In the genomic region with DNA sequence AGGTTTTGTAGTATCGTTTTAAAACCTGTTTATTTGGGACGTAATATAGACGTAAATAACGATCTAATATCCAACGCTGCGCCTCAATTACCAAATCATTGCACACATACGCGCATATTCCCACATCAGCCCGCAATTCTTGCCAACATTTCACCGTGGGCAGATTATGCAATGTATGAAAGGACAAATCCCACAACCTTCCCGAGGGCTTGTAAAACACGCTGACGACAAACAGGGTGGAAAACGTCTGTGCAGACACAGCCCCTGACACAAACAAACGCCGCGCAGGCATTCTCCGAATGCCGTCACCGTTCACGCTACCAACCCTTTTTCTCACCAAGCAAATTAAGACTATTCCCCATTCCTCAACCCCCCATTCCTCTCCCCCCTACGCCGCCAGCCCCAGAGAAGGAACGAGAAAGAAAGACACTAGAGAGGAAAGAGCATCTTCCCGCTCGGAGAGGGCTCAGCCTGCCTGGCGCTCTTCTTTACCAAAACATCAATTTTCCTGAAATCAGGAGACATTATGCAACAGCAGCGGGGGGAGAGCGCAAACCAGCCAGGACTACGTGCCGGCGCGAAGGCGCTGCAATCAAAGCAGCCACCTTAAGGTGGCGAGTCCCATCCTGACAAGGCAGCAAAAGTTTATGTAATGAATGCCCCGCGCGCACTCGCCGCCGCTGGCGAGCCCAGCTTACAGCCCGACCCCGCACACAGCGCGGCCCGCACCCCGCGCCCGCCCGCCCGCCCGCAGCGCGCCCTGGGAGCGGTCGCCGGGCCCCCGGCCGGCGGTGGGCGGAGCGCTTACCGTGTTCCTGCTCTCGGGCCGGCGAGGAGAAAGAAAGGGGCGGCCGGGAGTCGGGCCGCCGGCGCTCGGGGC, we compare ENCODE assay signal across 8 cellular contexts. TPM values are rescaled to one million over a fixed set of nuclear protein-coding genes. Genes with fewer than 3 reads are reported as not detected.
DNase-seq lines count a peak whose midpoint lies in the region; ATAC-seq lines count a peak whose summit lies in the region.

No MANE protein-coding gene starts in this region.

- H3K4me3 ChIP-seq in endocrine pancreas (ENCODE audit: control insufficient read depth, insufficient read depth, low read length): peak overlapping the region; percentile 99
- H3K4me3 ChIP-seq in mesendoderm (ENCODE audit: low read length): peak overlapping the region; percentile 59

- H3K27me3 Mint-ChIP-seq in stimulated activated naive B cell treated with anti-CD40 and anti-IgM and Interleukin-4, amounts not matched to agents 10 μg/mL and 1 μg/mL and 100 μg/mL, for 72 hours: no peaks in the 10 kb centered on the region

- intact Hi-C loops in Right ventricle myocardium inferior (cut with DNase I) (loop anchor here (2.0 to 5.0 kb wide), 4 partner anchors 59 to 502 kb away; no protein-coding TSS in a partner anchor), cardiac septum (cut with DNase I) (loop anchor here (1.0 to 10.0 kb wide), 4 partner anchors 59 to 386 kb away; no protein-coding TSS in a partner anchor)

- H3K4ac ChIP-seq in mesendoderm (ENCODE audit: low read depth, low read length): peak overlapping the region; percentile 84

- no peak overlapping the region for H3K23ac ChIP-seq in mesendoderm (ENCODE audit: low read length)

- peak overlapping the region; percentile 97 for H3K9ac ChIP-seq in endocrine pancreas (ENCODE audit: control insufficient read depth, insufficient read depth, low read length)
- H3K9ac ChIP-seq in mesendoderm (ENCODE audit: low read length): peak overlapping the region; percentile 65

- H3K9me3 Mint-ChIP-seq in stimulated activated naive B cell treated with anti-CD40 and anti-IgM and Interleukin-4, amounts not matched to agents 10 μg/mL and 1 μg/mL and 100 μg/mL, for 72 hours: no peaks in the 10 kb centered on the region

- no peak overlapping the region for H2BK5ac ChIP-seq in mesendoderm (ENCODE audit: low read length)

- H3K18ac ChIP-seq in mesendoderm (ENCODE audit: low read length): peak overlapping the region; percentile 94

- peak overlapping the region; percentile 86 for H3K56ac ChIP-seq in mesendoderm (ENCODE audit: low read length)

- no peak overlapping the region for H4K8ac ChIP-seq in mesendoderm (ENCODE audit: low read depth, low read length)

- peaks cover 20% of the 10 kb centered on the region for H3K79me2 ChIP-seq in mesendoderm (ENCODE audit: control insufficient read depth, insufficient read depth, low read length)

- H3K4me1 Mint-ChIP-seq in stimulated activated naive B cell treated with anti-CD40 and anti-IgM and Interleukin-4, amounts not matched to agents 10 μg/mL and 1 μg/mL and 100 μg/mL, for 72 hours: peaks cover 44 to 61% of the 10 kb centered on the region in 2 donors

- DNase-seq in Right ventricle myocardium inferior (ENCODE audit: missing footprints) (peak; percentile 82), cardiac septum (ENCODE audit: low spot score) (no peak), NCI-H226 (peak; percentile 50), mesendoderm (peak; percentile 77)
- DNase-seq in activated CD8-positive, alpha-beta memory T cell treated with anti-CD3 and anti-CD28 coated beads, Interleukin-2, amount 50 U/mL, for 4 hours: peak; percentile 60
- peak; percentile 27 for DNase-seq in stimulated activated naive B cell treated with anti-CD40 and anti-IgM and Interleukin-4, amounts not matched to agents 10 μg/mL and 1 μg/mL and 100 μg/mL, for 72 hours

- H3K79me1 ChIP-seq in mesendoderm (ENCODE audit: low read length): peaks cover 17% of the 10 kb centered on the region

- H2BK15ac ChIP-seq in mesendoderm (replicated peaks; ENCODE audit: low read depth): no peak overlapping the region

- H3K4me2 ChIP-seq in mesendoderm (ENCODE audit: low read length): peak overlapping the region; percentile 97

- no peak overlapping the region for H3K27ac ChIP-seq in mesendoderm (ENCODE audit: low read depth, low read length)

- no peaks in the 10 kb centered on the region for H3K9me3 ChIP-seq in endocrine pancreas (ENCODE audit: control insufficient read depth, low read length)

- H3K36me3 Mint-ChIP-seq in stimulated activated naive B cell treated with anti-CD40 and anti-IgM and Interleukin-4, amounts not matched to agents 10 μg/mL and 1 μg/mL and 100 μg/mL, for 72 hours: peaks cover 27 to 44% of the 10 kb centered on the region in 2 donors

- peak overlapping the region; percentile 100 for H3K4me3 Mint-ChIP-seq in stimulated activated naive B cell treated with anti-CD40 and anti-IgM and Interleukin-4, amounts not matched to agents 10 μg/mL and 1 μg/mL and 100 μg/mL, for 72 hours

- H3K27me3 ChIP-seq in endocrine pancreas (ENCODE audit: control insufficient read depth, insufficient read depth, low read length) (no peaks in the 10 kb centered on the region), mesendoderm (ENCODE audit: insufficient read depth, low read length, poor library complexity) (no peaks in the 10 kb centered on the region)

- H2BK120ac ChIP-seq in mesendoderm (ENCODE audit: low read depth, low read length): no peak overlapping the region

- H4K5ac ChIP-seq in mesendoderm (ENCODE audit: low read length): no peak overlapping the region

- H3K36me3 ChIP-seq in endocrine pancreas (ENCODE audit: control insufficient read depth, insufficient read depth, low read length) (no peaks in the 10 kb centered on the region), mesendoderm (ENCODE audit: control insufficient read depth, insufficient read depth, low read length) (no peaks in the 10 kb centered on the region)

- WGBS in mesendoderm (ENCODE audit: extremely low coverage, insufficient coverage, low lambda C conversion rate): no CpG with 5 or more reads among the region's 74 CpGs

- H2AK5ac ChIP-seq in mesendoderm (ENCODE audit: low read length): no peak overlapping the region

- peak overlapping the region; percentile 98 for H3K27ac Mint-ChIP-seq in stimulated activated naive B cell treated with anti-CD40 and anti-IgM and Interleukin-4, amounts not matched to agents 10 μg/mL and 1 μg/mL and 100 μg/mL, for 72 hours

- H3K4me1 ChIP-seq in endocrine pancreas (ENCODE audit: control insufficient read depth, insufficient read depth, low read length): peaks cover 11% of the 10 kb centered on the region
- peaks cover 14% of the 10 kb centered on the region for H3K4me1 ChIP-seq in mesendoderm (ENCODE audit: control insufficient read depth, low read depth, low read length)

- ATAC-seq in Right ventricle myocardium inferior (peak; percentile 29), HG02938 (IDR thresholded peaks at IDR 0.05; ENCODE audit: unreplicated experiment) (peak; percentile 48)
- ATAC-seq in stimulated activated naive B cell treated with anti-CD40 and anti-IgM and Interleukin-4, amounts not matched to agents 10 μg/mL and 1 μg/mL and 100 μg/mL, for 72 hours (replicated peaks): peak; percentile 21 to 24

RNA-seq across cellular contexts. Expression of gene NFIL3, which starts 0.6 kb away (rescaled TPM):
- total RNA-seq in Right ventricle myocardium inferior (21.3 TPM), cardiac septum (32.4 TPM)
- 10.4 TPM for polyA plus RNA-seq in mesendoderm (2013, experiment 1 of 2)
- 11.0 TPM for polyA plus RNA-seq in mesendoderm (2013, experiment 2 of 2)
